Comparison of ENCODE assay signal across 1 cellular context in genomic region chr14:94593749-94594431, GRCh38.
TF ChIP-seq lines count a peak whose summit lies in the region.

No MANE protein-coding gene starts in this region.

TF ChIP-seq in HepG2, 621 proteins besides CTCF, POLR2A, EP300 and RAD21 (continued from another document and continues in another):
- TF ChIP-seq REL (CRISPR knock-in tag; conservative IDR thresholded peaks at IDR 0.05) (no peak), ZNF101 (CRISPR knock-in tag; IDR thresholded peaks at IDR 0.05; ENCODE audit: borderline replicate concordance, low read depth) (no peak), NCOA5 (CRISPR knock-in tag; IDR thresholded peaks at IDR 0.05) (no peak), SNAPC4 (CRISPR knock-in tag; IDR thresholded peaks at IDR 0.05) (no peak), ZNF557 (CRISPR knock-in tag; IDR thresholded peaks at IDR 0.05) (no peak), ZNF615 (CRISPR knock-in tag; IDR thresholded peaks at IDR 0.05; ENCODE audit: borderline replicate concordance) (no peak; the same call in 1 of the 2 replicates), DNMT1 (CRISPR knock-in tag; IDR thresholded peaks at IDR 0.05) (no peak), AFF4 (CRISPR knock-in tag; IDR thresholded peaks at IDR 0.05) (no peak), MIER3 (CRISPR knock-in tag; IDR thresholded peaks at IDR 0.05; ENCODE audit: borderline replicate concordance) (peak; percentile 98; the same call in 1 of the 2 replicates), ZC3H13 (CRISPR knock-in tag; IDR thresholded peaks at IDR 0.05) (peak; percentile 28; the same call in 1 of the 2 replicates), PRMT3 (CRISPR knock-in tag; IDR thresholded peaks at IDR 0.05; ENCODE audit: borderline replicate concordance, low read depth) (peak; percentile 94), SAP130 (CRISPR knock-in tag; IDR thresholded peaks at IDR 0.05; ENCODE audit: low read depth) (peak; percentile 98), ZSCAN5A (CRISPR knock-in tag; IDR thresholded peaks at IDR 0.05; ENCODE audit: borderline replicate concordance) (peak; percentile 89; the same call in 1 of the 2 replicates), ZNF253 (CRISPR knock-in tag; IDR thresholded peaks at IDR 0.05; ENCODE audit: borderline replicate concordance) (no peak), ZMYM2 (CRISPR knock-in tag; IDR thresholded peaks at IDR 0.05) (peak; percentile 95), ISL2 (CRISPR knock-in tag; IDR thresholded peaks at IDR 0.05) (peak; percentile 98), THRA (CRISPR knock-in tag; IDR thresholded peaks at IDR 0.05; ENCODE audit: borderline replicate concordance) (peak; percentile 99), AKAP8 (CRISPR knock-in tag; IDR thresholded peaks at IDR 0.05) (peak; percentile 92), ZBED4 (CRISPR knock-in tag; IDR thresholded peaks at IDR 0.05; ENCODE audit: borderline replicate concordance) (peak; percentile 89; the same call in 1 of the 2 replicates), RBM22 (optimal IDR thresholded peaks at IDR 0.05; ENCODE audit: low read length) (peak; percentile 75), ZNF382 (CRISPR knock-in tag; IDR thresholded peaks at IDR 0.05; ENCODE audit: borderline replicate concordance) (no peak), SALL1 (CRISPR knock-in tag; IDR thresholded peaks at IDR 0.05) (peak; percentile 99), SNAPC2 (CRISPR knock-in tag; IDR thresholded peaks at IDR 0.05) (peak; percentile 93; the same call in 1 of the 2 replicates), LRRFIP1 (CRISPR knock-in tag; conservative IDR thresholded peaks at IDR 0.05) (no peak), IRF2 (CRISPR knock-in tag; IDR thresholded peaks at IDR 0.05) (peak; percentile 98), BCL3 (CRISPR knock-in tag; IDR thresholded peaks at IDR 0.05) (peak; percentile 84; the same call in 1 of the 2 replicates), ZNF205 (CRISPR knock-in tag; IDR thresholded peaks at IDR 0.05) (peak; percentile 96), MYNN (CRISPR knock-in tag; IDR thresholded peaks at IDR 0.05; ENCODE audit: low read depth) (no peak), ELF1 (CRISPR knock-in tag; IDR thresholded peaks at IDR 0.05) (peak; percentile 80), MED1 (CRISPR knock-in tag; IDR thresholded peaks at IDR 0.05) (peak; percentile 100), NR3C1 (CRISPR knock-in tag; IDR thresholded peaks at IDR 0.05) (no peak), ZBTB37 (CRISPR knock-in tag; IDR thresholded peaks at IDR 0.05) (no peak), PCBP2 (optimal IDR thresholded peaks at IDR 0.05; ENCODE audit: low read depth, low read length, poor library complexity, severe bottlenecking) (no peak), ZNF891 (CRISPR knock-in tag; IDR thresholded peaks at IDR 0.05) (peak; percentile 71; the same call in 1 of the 2 replicates), ZNF160 (CRISPR knock-in tag; IDR thresholded peaks at IDR 0.05) (no peak; the same call in 1 of the 2 replicates), KDM1A (CRISPR knock-in tag; IDR thresholded peaks at IDR 0.05) (peak; percentile 80; the same call in 1 of the 2 replicates), CCAR2 (optimal IDR thresholded peaks at IDR 0.05; ENCODE audit: low read depth, low read length) (peak; percentile 91), POLR2AphosphoS5 (IDR thresholded peaks at IDR 0.05; ENCODE audit: low read depth, low read length) (peak; percentile 72)
